In genomic region chr6:168427184-168427583, GRCh38 we compare ENCODE assay signal across 21 cellular contexts. TPM values are rescaled to one million over a fixed set of nuclear protein-coding genes. Genes with fewer than 3 reads are reported as not detected.
"Had no signal": no experiment of that assay in that cellular context is flagged by ENCODE, and none has a peak within 500 bp of the region (broad histone marks: within the 10 kb centered on the region; RNA-seq: fewer than 3 reads in every experiment).

No MANE protein-coding gene starts in this region.

- H3K27me3 ChIP-seq: neutrophil, thyroid gland had no signal

- H3K27ac ChIP-seq: coronary artery, neutrophil, thyroid gland had no signal

- H3K4me3 ChIP-seq: coronary artery, skin epidermis, thyroid gland had no signal

- H3K36me3 Mint-ChIP-seq: naive thymus-derived CD4-positive, alpha-beta T cell; type B pancreatic cell had no signal

- H3K36me3 ChIP-seq: neutrophil, thyroid gland had no signal

- H3K27ac Mint-ChIP-seq: endodermal cell; naive thymus-derived CD4-positive, alpha-beta T cell; nephron progenitor cell; type B pancreatic cell had no signal

- H3K9me3 Mint-ChIP-seq: endodermal cell; naive thymus-derived CD4-positive, alpha-beta T cell; nephron progenitor cell; type B pancreatic cell had no signal

- DNase-seq: effector CD4-positive, alpha-beta T cell; erythroblast; foreskin melanocyte; hippocampal formation; mammary epithelial cell; naive thymus-derived CD4-positive, alpha-beta T cell; nephron progenitor cell; posterior cingulate gyrus; stimulated activated naive CD4-positive, alpha-beta T cell treated with Interleukin-2 at 50 U/mL for 16 hours; thyroid gland had no signal

- H3K9me3 ChIP-seq: neutrophil, thyroid gland had no signal

- H3K4me3 Mint-ChIP-seq: endodermal cell; naive thymus-derived CD4-positive, alpha-beta T cell; nephron progenitor cell; type B pancreatic cell had no signal

- H3K4me1 Mint-ChIP-seq: endodermal cell; naive thymus-derived CD4-positive, alpha-beta T cell; nephron progenitor cell had no signal

- ATAC-seq: left lobe of liver; naive thymus-derived CD4-positive, alpha-beta T cell; sciatic nerve had no signal

RNA-seq across cellular contexts. Expression of gene SMOC2, which starts 13.8 kb away (rescaled TPM):
- total RNA-seq: dermis microvascular lymphatic vessel endothelial cell; endothelial cell of umbilical vein; mammary epithelial cell; mononuclear cell; naive thymus-derived CD4-positive, alpha-beta T cell; pulmonary artery endothelial cell had no signal
- polyA plus RNA-seq: endothelial cell of umbilical vein; mammary epithelial cell; naive thymus-derived CD4-positive, alpha-beta T cell had no signal
